ENCODE assay signal across 9 cellular contexts in the genomic region with DNA sequence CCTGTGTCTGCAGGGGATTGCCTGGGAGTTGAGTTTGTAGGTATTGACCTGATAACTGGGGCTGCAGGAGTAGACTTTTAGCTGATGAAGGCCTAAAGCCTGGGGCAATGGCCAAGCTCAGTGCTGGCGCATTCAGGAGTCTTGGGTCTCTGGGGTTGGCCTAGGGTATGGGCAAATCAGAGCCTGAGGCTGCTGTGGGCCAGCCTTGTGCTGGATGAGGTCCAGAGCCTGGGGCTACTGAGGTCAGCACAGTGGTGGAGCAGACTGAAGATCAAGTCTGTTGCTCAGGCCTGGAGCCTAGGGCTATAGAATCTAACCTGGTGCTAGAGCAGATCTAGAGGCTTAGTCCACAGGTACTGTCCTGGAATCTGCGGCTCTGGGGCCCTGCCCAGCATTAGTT.
"Had no signal": no experiment of that assay in that cellular context is flagged by ENCODE, and none has a peak within 500 bp of the region (broad histone marks: within the 10 kb centered on the region; RNA-seq: fewer than 3 reads in every experiment).

No MANE protein-coding gene starts in this region.

- H3K36me3 Mint-ChIP-seq: IgD-negative memory B cell had no signal

- FAIRE-seq: HepG2 had no signal

- H3K4me3 Mint-ChIP-seq: HFFc6 had no signal

- H3K27ac Mint-ChIP-seq: HFFc6, IgD-negative memory B cell had no signal

- H3K4me1 Mint-ChIP-seq: IgD-negative memory B cell had no signal

- H3K9ac ChIP-seq: GM23248 had no signal

- ATAC-seq: HCT116, HepG2 had no signal

- H3K36me3 ChIP-seq: HAP-1 had no signal

- DNase-seq: GM23248, GOT3, H7, HFFc6 had no signal

- H3K4me3 ChIP-seq: GM23248, HAP-1 had no signal

- H3K27ac ChIP-seq: GM23248, HL-60 had no signal

- H3K27me3 Mint-ChIP-seq: IgD-negative memory B cell had no signal

- H3K4me1 ChIP-seq: HAP-1 had no signal

- H3K9me3 ChIP-seq: HAP-1 had no signal
